In genomic region chr5:135978212-135978631, GRCh38 we compare ENCODE assay signal across 21 cellular contexts. TPM values are rescaled to one million over a fixed set of nuclear protein-coding genes. Genes with fewer than 3 reads are reported as not detected.
DNase-seq lines count a peak whose midpoint lies in the region; ATAC-seq, FAIRE-seq and TF ChIP-seq lines count a peak whose summit lies in the region.
"Had no signal": no experiment of that assay in that cellular context is flagged by ENCODE, and none has a peak within 500 bp of the region (broad histone marks: within the 10 kb centered on the region; RNA-seq: fewer than 3 reads in every experiment).

No MANE protein-coding gene starts in this region.

- DNase-seq in NCI-H82 (lab: John Stamatoyannopoulos, UW) (peak; percentile 62), NCI-H82 treated with DMSO at 0.1 percent for 48 hours (lab: John Stamatoyannopoulos, UW; ENCODE audit: unreplicated experiment) (no peak), GM12878 (ENCODE audit: low read depth, low spot score) (no peak), hepatocyte (ENCODE audit: low spot score) (no peak), dermis blood vessel endothelial cell (no peak), posterior cingulate gyrus (no peak), NK-92 (lab: John Stamatoyannopoulos, UW; ENCODE audit: unreplicated experiment) (no peak)
- DNase-seq: 8988T; Caco-2; DMS79; GDM1; GM23248; Karpas-422; NCI-H187 treated with DMSO at 0.1 percent for 48 hours; NCI-H2171; NCI-H510A; NK-92 treated with Interleukin-12 subunit alpha and Interleukin-12 subunit beta, amount 100 ng/mL, for 24 hours; SJCRH30 had no signal

- H3K9me3 ChIP-seq in GM12878 (replicated peaks; ENCODE audit: control insufficient read depth, insufficient read depth, low read length) (no peaks in the 10 kb centered on the region), hepatocyte (ENCODE audit: low read depth) (no peaks in the 10 kb centered on the region), skeletal muscle satellite cell (replicated peaks; ENCODE audit: low read length) (no peaks in the 10 kb centered on the region)
- H3K9me3 ChIP-seq: Caco-2, SJCRH30 had no signal

- intact Hi-C loops in GM12878 (cut with micrococcal nuclease; ENCODE audit: unreplicated experiment) (loop anchor here (10.0 kb wide), 1 partner anchor 197 kb away; no protein-coding TSS in a partner anchor), posterior cingulate gyrus (cut with DNase I) (no loop called here)

- H3K27me3 ChIP-seq in GM12878 (replicated peaks in 1 of 2; ENCODE audit: control insufficient read depth in 2 of 2, insufficient read depth in 2 of 2, low read length in 1 of 2) (peaks cover 0 to 3% of the 10 kb centered on the region in 2 experiments; a peak in 1 of 4 replicates), hepatocyte (no peaks in the 10 kb centered on the region), skeletal muscle satellite cell (ENCODE audit: control insufficient read depth, insufficient read depth, low read length) (no peaks in the 10 kb centered on the region)
- H3K27me3 ChIP-seq: SJCRH30 had no signal

- RAD21 ChIA-PET in GM12878 (lab: Charles Lee; ENCODE audit: unreplicated experiment) = interaction anchor here (1.1 to 1.5 kb wide), 4 partner anchors 79 to 103 kb away, joined by 3 to 5 read pairs (median 4); no protein-coding TSS in a partner anchor

- H3K36me3 ChIP-seq in GM12878 (ENCODE audit: control insufficient read depth in 2 of 2, insufficient read depth in 2 of 2, low read length in 1 of 2) (no peaks in the 10 kb centered on the region), hepatocyte (replicated peaks; ENCODE audit: insufficient read depth, low read depth) (no peaks in the 10 kb centered on the region), skeletal muscle satellite cell (ENCODE audit: insufficient read depth, low read length) (no peaks in the 10 kb centered on the region)
- H3K36me3 ChIP-seq: SJCRH30 had no signal

- CTCF ChIA-PET in GM12878 (lab: Yijun Ruan, JAX) = interaction anchor here (0.6 to 4.5 kb wide), 20 partner anchors 8 to 1248 kb away, joined by 3 to 31 read pairs (median 5); no protein-coding TSS in a partner anchor

- FAIRE-seq in GM12878 (lab: Jason Lieb, UNC) = no peak

- SMC1A ChIA-PET in GM12878 (lab: Charles Lee; ENCODE audit: uncharacterized antibody, unreplicated experiment) = interaction anchor here (0.6 to 2.6 kb wide), 9 partner anchors 9 to 231 kb away, joined by 3 to 19 read pairs (median 3); no protein-coding TSS in a partner anchor

- TF ChIP-seq RAD21 in GM12878 (IDR thresholded peaks at IDR 0.05; ENCODE audit: insufficient read depth, low read depth, low read length) = no peak

- H3K4me3 ChIP-seq in GM12878 = no peak overlapping the region
- no peak overlapping the region for H3K4me3 ChIP-seq in hepatocyte
- no peak overlapping the region for H3K4me3 ChIP-seq in skeletal muscle satellite cell (ENCODE audit: low read length)
- H3K4me3 ChIP-seq: GM23248, SJCRH30 had no signal

- H3K27ac ChIP-seq in GM12878 (ENCODE audit: control insufficient read depth, insufficient read depth) (no peak overlapping the region), hepatocyte (peak overlapping the region; percentile 53)
- H3K27ac ChIP-seq: C4-2B, GM23248, RWPE1, SJCRH30 had no signal

- H3K9me2 ChIP-seq in hepatocyte (replicated peaks; ENCODE audit: insufficient read depth) = no peaks in the 10 kb centered on the region

- BruUV-seq in GM12878 (replicated peaks; lab: Mats Ljungman, UMichigan) = no TSS peak

- POLR2A ChIA-PET in GM12878 (lab: Charles Lee) = interaction anchor here (0.5 kb wide), 1 partner anchor 161 kb away, joined by 4 read pairs; no protein-coding TSS in a partner anchor

- H3K9ac ChIP-seq in GM12878 (ENCODE audit: control insufficient read depth, insufficient read depth, low read length) (no peak overlapping the region), skeletal muscle satellite cell (ENCODE audit: low read depth, low read length) (peak overlapping the region; percentile 49)
- H3K9ac ChIP-seq: GM23248 had no signal

- in situ Hi-C loops in GM12878 (cut with MboI) = no loop called here

- H3K4me2 ChIP-seq in GM12878 (ENCODE audit: control insufficient read depth, insufficient read depth) (no peak overlapping the region), hepatocyte (no peak overlapping the region), skeletal muscle satellite cell (ENCODE audit: low read length) (no peak overlapping the region)

- H3K4me1 ChIP-seq in GM12878 (ENCODE audit: control insufficient read depth, insufficient read depth, low read length) (no peaks in the 10 kb centered on the region), hepatocyte (ENCODE audit: insufficient read depth) (peaks cover 21% of the 10 kb centered on the region), skeletal muscle satellite cell (ENCODE audit: control insufficient read depth, insufficient read depth, low read length) (peaks cover 32% of the 10 kb centered on the region)

- no peak overlapping the region for H2AFZ ChIP-seq in GM12878 (ENCODE audit: control insufficient read depth, low read depth, low read length)
- no peak overlapping the region for H2AFZ ChIP-seq in hepatocyte
- H2AFZ ChIP-seq: GM23248 had no signal

- no peak for TF ChIP-seq CTCF in GM12878 (IDR thresholded peaks at IDR 0.05 in 2 of 3, conservative IDR thresholded peaks at IDR 0.05 in 1 of 3; ENCODE audit: control insufficient read depth in 2 of 3, extremely low read depth in 1 of 3, insufficient read depth in 1 of 3, low read depth in 3 of 3, low read length in 3 of 3)
- no peak for TF ChIP-seq CTCF in hepatocyte (IDR thresholded peaks at IDR 0.05; ENCODE audit: poor library complexity)

- TF ChIP-seq EP300 in GM12878 (IDR thresholded peaks at IDR 0.05; ENCODE audit: borderline replicate concordance in 1 of 2, control insufficient read depth in 1 of 2, low read depth in 2 of 2, low read length in 2 of 2) = no peak

- no peak for TF ChIP-seq POLR2A in GM12878 (IDR thresholded peaks at IDR 0.05; ENCODE audit: low read depth, low read length)

- 60% methylated on average over 4 of the region's 4 CpGs for WGBS in GM12878 (ENCODE audit: insufficient coverage, insufficient replicate concordance, low lambda C conversion rate, missing lambda C conversion rate)
- 82% methylated on average over 4 of the region's 4 CpGs for WGBS in hepatocyte (ENCODE audit: low lambda C conversion rate, missing lambda C conversion rate)

- H4K20me1 ChIP-seq in GM12878 (ENCODE audit: control insufficient read depth, insufficient read depth) (no peaks in the 10 kb centered on the region), hepatocyte (ENCODE audit: insufficient read depth, poor library complexity, severe bottlenecking) (no peaks in the 10 kb centered on the region)

- ATAC-seq in GM12878 = peak; percentile 38; the same call in 2 of the 3 replicates

- H3K79me2 ChIP-seq in GM12878 (ENCODE audit: control insufficient read depth, insufficient read depth, low read length) = no peaks in the 10 kb centered on the region
- H3K79me2 ChIP-seq in hepatocyte = no peaks in the 10 kb centered on the region

TF ChIP-seq in GM12878, 131 proteins besides CTCF, POLR2A, EP300 and RAD21:
- no peak for TF ChIP-seq NRF1 (conservative IDR thresholded peaks at IDR 0.05; ENCODE audit: low read depth, low read length)

RNA-seq across cellular contexts. Expression of gene LECT2, which starts 23.4 kb away (rescaled TPM):
- total RNA-seq in GM12878 (2013; cell fraction: nucleolus; rRNA removed) = not detected in 2 replicates
- total RNA-seq in GM12878 (2014; rRNA removed) = not detected in 2 replicates
- total RNA-seq in GM12878 (2014; rRNA removed; fragmentation: Illumina TruSeq; extraction: Trizol) = not detected in 2 replicates
- not detected in 2 replicates for total RNA-seq in GM12878 (2021)
- not detected for polyA plus RNA-seq in GM12878 (2011; ENCODE audit: low read depth)
- not detected in 2 replicates for polyA plus RNA-seq in GM12878 (2011; rRNA removed)
- polyA plus RNA-seq in GM12878 (2011; cell fraction: cytosol; rRNA removed) = not detected in 2 replicates
- not detected in 2 replicates for polyA plus RNA-seq in GM12878 (2011; cell fraction: nucleus; rRNA removed)
- polyA plus RNA-seq in GM12878 (2012) = not detected in 2 replicates
- not detected in 2 replicates for polyA plus RNA-seq in GM12878 (2014; fragmentation: Illumina TruSeq; extraction: Trizol)
- polyA plus RNA-seq in GM12878 (2014; fragmentation: Nextera tagmentation; extraction: Ambion mirVana) = not detected
- not detected in 2 replicates for polyA plus RNA-seq in GM12878 (2014; rRNA removed)
- polyA plus RNA-seq in GM12878 (2016; fragmentation: Nextera tagmentation; extraction: Ambion mirVana) = not detected
- polyA minus RNA-seq in GM12878 (2011; rRNA and poly(A)+ RNA removed) = not detected in 2 replicates
- polyA minus RNA-seq in GM12878 (2011; cell fraction: cytosol; rRNA and poly(A)+ RNA removed) = not detected in 2 replicates
- not detected in 2 replicates for polyA minus RNA-seq in GM12878 (2011; cell fraction: nucleus; rRNA and poly(A)+ RNA removed)
- total RNA-seq in hepatocyte = 25.0 and 29.6 TPM in 2 replicates
- polyA plus RNA-seq in hepatocyte = 6.3 and 12.3 TPM in 2 replicates
- not detected in 2 replicates for total RNA-seq in skeletal muscle satellite cell (2012; rRNA removed)
- total RNA-seq in dermis blood vessel endothelial cell = not detected in 2 replicates
- total RNA-seq: SJCRH30 had no signal

RNA-seq across cellular contexts. Expression of gene TGFBI, which starts 50.6 kb away (rescaled TPM):
- 0.84 TPM in 1 of 2 replicates, not detected in the other for total RNA-seq in GM12878 (2013; cell fraction: nucleolus; rRNA removed)
- total RNA-seq in GM12878 (2014; rRNA removed) = 0.17 and 0.71 TPM in 2 replicates
- 0.09 and 0.13 TPM in 2 replicates for total RNA-seq in GM12878 (2014; rRNA removed; fragmentation: Illumina TruSeq; extraction: Trizol)
- total RNA-seq in GM12878 (2021) = 0.64 and 1.3 TPM in 2 replicates
- not detected for polyA plus RNA-seq in GM12878 (2011; ENCODE audit: low read depth)
- polyA plus RNA-seq in GM12878 (2011; rRNA removed) = 0.06 and 0.20 TPM in 2 replicates
- polyA plus RNA-seq in GM12878 (2011; cell fraction: cytosol; rRNA removed) = 0.13 and 0.22 TPM in 2 replicates
- 0.37 and 0.39 TPM in 2 replicates for polyA plus RNA-seq in GM12878 (2011; cell fraction: nucleus; rRNA removed)
- 0.32 and 0.45 TPM in 2 replicates for polyA plus RNA-seq in GM12878 (2012)
- polyA plus RNA-seq in GM12878 (2014; fragmentation: Illumina TruSeq; extraction: Trizol) = 0.12 TPM in 1 of 2 replicates, not detected in the other
- under 1 TPM; 0.16 to 0.22 TPM for polyA plus RNA-seq in GM12878 (2014; fragmentation: Nextera tagmentation; extraction: Ambion mirVana)
- 0.13 and 0.23 TPM in 2 replicates for polyA plus RNA-seq in GM12878 (2014; rRNA removed)
- polyA plus RNA-seq in GM12878 (2016; fragmentation: Nextera tagmentation; extraction: Ambion mirVana) = 1 to 10 TPM; 1.7 to 1.8 TPM
- 0.44 and 0.62 TPM in 2 replicates for polyA minus RNA-seq in GM12878 (2011; rRNA and poly(A)+ RNA removed)
- polyA minus RNA-seq in GM12878 (2011; cell fraction: cytosol; rRNA and poly(A)+ RNA removed) = 0.80 and 1.1 TPM in 2 replicates
- 0.24 TPM in 1 of 2 replicates, not detected in the other for polyA minus RNA-seq in GM12878 (2011; cell fraction: nucleus; rRNA and poly(A)+ RNA removed)
- 316 and 401 TPM in 2 replicates for total RNA-seq in hepatocyte
- 396 and 509 TPM in 2 replicates for polyA plus RNA-seq in hepatocyte
- 1,248 and 1,783 TPM in 2 replicates for total RNA-seq in skeletal muscle satellite cell (2012; rRNA removed)
- total RNA-seq in dermis blood vessel endothelial cell = 3.9 and 9.5 TPM in 2 replicates

Comparison
In these comparisons a context has a peak if more than half of its experiments do, and no peak if none do; other contexts are left out.
1. RNA of gene LECT2, which starts 23.4 kb away (total RNA-seq): 25.0 to 29.6 TPM in hepatocyte; not detected in GM12878 and not detected in dermis blood vessel endothelial cell; every median in the first group is over 10 times any median in the second.
2. RNA of gene TGFBI, which starts 50.6 kb away (total RNA-seq): 316 to 401 TPM in hepatocyte; 3.9 to 9.5 TPM in dermis blood vessel endothelial cell and 0.09 to 1.3 TPM in GM12878; every median in the first group is over 10 times any median in the second.